ENCODE assay signal across 1 cellular context in genomic region chr6:158618289-158618688, GRCh38.
TF ChIP-seq lines count a peak whose summit lies in the region.

No MANE protein-coding gene starts in this region.

TF ChIP-seq in K562, 482 proteins besides CTCF, POLR2A, EP300 and RAD21:
- TF ChIP-seq ZNF507 (tag; conservative IDR thresholded peaks at IDR 0.05) = peak; percentile 92
